8 cellular contexts compared by ENCODE assay signal in genomic region chr16:529012-529575, GRCh38. TPM values are rescaled to one million over a fixed set of nuclear protein-coding genes. Genes with fewer than 3 reads are reported as not detected.
DNase-seq lines count a peak whose midpoint lies in the region; ATAC-seq, FAIRE-seq and TF ChIP-seq lines count a peak whose summit lies in the region.

No MANE protein-coding gene starts in this region.

- peaks cover 18% of the 10 kb centered on the region for H3K4me1 ChIP-seq in right cardiac atrium (ENCODE audit: control insufficient read depth, insufficient read depth, low read length)

- peak; percentile 19 for DNase-seq in NCI-H82 (lab: John Stamatoyannopoulos, UW)
- DNase-seq in NCI-H82 treated with DMSO at 0.1 percent for 48 hours (lab: John Stamatoyannopoulos, UW; ENCODE audit: unreplicated experiment) = no peak
- DNase-seq in right cardiac atrium = no peak
- DNase-seq in stimulated activated CD8-positive, alpha-beta memory T cell treated with anti-CD3 and anti-CD28 coated beads, Interleukin-4, amount 100 ng/mL, for 48 hours = peak; percentile 43
- no peak for DNase-seq in NCI-H1105 treated with DMSO at 0.1 percent for 48 hours (lab: John Stamatoyannopoulos, UW)
- no peak for DNase-seq in GM19239 (ENCODE audit: insufficient read length, low spot score)
- DNase-seq in effector CD4-positive, alpha-beta T cell = no peak

- WGBS in right cardiac atrium = 49% methylated on average over 12 of the region's 12 CpGs

- H3K27ac ChIP-seq in right cardiac atrium (ENCODE audit: low read length) = peak overlapping the region; percentile 19

- intact Hi-C loops in right cardiac atrium (cut with DNase I) = loop anchor here in 1 of 4 donors (5.0 kb wide), 1 partner anchor 132 kb away; the partner anchor contains the start of gene NME4

- H3K9me3 ChIP-seq in right cardiac atrium (ENCODE audit: control insufficient read depth, low read length) = no peaks in the 10 kb centered on the region

- H3K4me3 ChIP-seq in WI38 (ENCODE audit: low read depth, low read length) (peak overlapping the region; percentile 75), right cardiac atrium (ENCODE audit: low read length) (peak overlapping the region; percentile 86)

- no peak for FAIRE-seq in GM19239 (lab: Jason Lieb, UNC)

- H3K27me3 ChIP-seq in right cardiac atrium (ENCODE audit: control insufficient read depth, insufficient read depth) = no peaks in the 10 kb centered on the region

- no peak for ATAC-seq in right cardiac atrium

- TF ChIP-seq CTCF in WI38 (IDR thresholded peaks at IDR 0.05; ENCODE audit: low read depth, low read length) = no peak

RNA-seq across cellular contexts. Expression of gene CAPN15, which starts 1.6 kb away (rescaled TPM):
- 10 to 100 TPM; 15.4 to 22.1 (median 19.6) TPM for total RNA-seq in right cardiac atrium
- polyA plus RNA-seq in right cardiac atrium = 16.9 TPM

RNA-seq across cellular contexts. Expression of gene PRR35, which starts 31.1 kb away (rescaled TPM):
- total RNA-seq in right cardiac atrium = not detected
- not detected for polyA plus RNA-seq in right cardiac atrium

RNA-seq across cellular contexts. Expression of gene NHLRC4, which starts 37.7 kb away (rescaled TPM):
- total RNA-seq in right cardiac atrium = under 1 TPM; 0.22 to 0.62 (median 0.54) TPM
- 0.84 TPM for polyA plus RNA-seq in right cardiac atrium

RNA-seq across cellular contexts. Expression of gene PIGQ, which starts 40.7 kb away (rescaled TPM):
- total RNA-seq in right cardiac atrium = 10 to 100 TPM; 19.8 to 23.0 (median 21.6) TPM
- polyA plus RNA-seq in right cardiac atrium = 22.9 TPM

Comparison
In these comparisons a context has a peak if more than half of its experiments do, and no peak if none do; other contexts are left out.
1. DNase-seq: peak in NCI-H82 (single experiment) and stimulated activated CD8-positive, alpha-beta memory T cell treated with anti-CD3 and anti-CD28 coated beads, Interleukin-4, amount 100 ng/mL, for 48 hours (single experiment); none in NCI-H82 treated with DMSO at 0.1 percent for 48 hours (single experiment), right cardiac atrium (0 of 3), NCI-H1105 treated with DMSO at 0.1 percent for 48 hours (single experiment), GM19239 (single experiment) and effector CD4-positive, alpha-beta T cell (single experiment).